24 cellular contexts compared by ENCODE assay signal in genomic region chr11:6583584-6583983, GRCh38.
"Had no signal": no experiment of that assay in that cellular context is flagged by ENCODE, and none has a peak within 500 bp of the region (broad histone marks: within the 10 kb centered on the region; RNA-seq: fewer than 3 reads in every experiment).

No MANE protein-coding gene starts in this region.

- H3K4me1 ChIP-seq: left lung, lower lobe of right lung had no signal

- H3K36me3 ChIP-seq: gastrocnemius medialis had no signal

- H3K4me3 ChIP-seq: esophagus squamous epithelium, gastrocnemius medialis, heart right ventricle, left lung, lower lobe of right lung, mucosa of descending colon had no signal

- ATAC-seq: effector memory CD8-positive, alpha-beta T cell; esophagus mucosa; gastrocnemius medialis; heart right ventricle; left cardiac atrium; left lung; left ventricle myocardium superior; lower lobe of right lung; mucosa of descending colon; naive thymus-derived CD8-positive, alpha-beta T cell had no signal

- H3K27me3 ChIP-seq: esophagus squamous epithelium, gastrocnemius medialis, heart right ventricle, left lung had no signal

- FAIRE-seq: endometrium, keratinocyte had no signal

- H3K27ac ChIP-seq: epithelial cell of prostate, esophagus squamous epithelium, gastrocnemius medialis, heart right ventricle, left lung, lower lobe of right lung had no signal

- DNase-seq: cortex of kidney; effector CD8-positive, alpha-beta T cell; effector memory CD8-positive, alpha-beta T cell; endodermal cell; esophagus squamous epithelium; foreskin fibroblast; foreskin melanocyte; gastrocnemius medialis; glutamatergic neuron; head of caudate nucleus; heart right ventricle; hippocampal formation; left cardiac atrium; left lung; left ventricle myocardium superior; lower lobe of right lung; mesenchymal stem cell; mucosa of descending colon; naive B cell; naive thymus-derived CD8-positive, alpha-beta T cell had no signal
